Comparison of ENCODE assay signal across 21 cellular contexts in genomic region chr10:52517017-52517416, GRCh38.
DNase-seq lines count a peak whose midpoint lies in the region; ATAC-seq and TF ChIP-seq lines count a peak whose summit lies in the region.
"Had no signal": no experiment of that assay in that cellular context is flagged by ENCODE, and none has a peak within 500 bp of the region (broad histone marks: within the 10 kb centered on the region; RNA-seq: fewer than 3 reads in every experiment).

No MANE protein-coding gene starts in this region.

- no peak overlapping the region for H3K9ac ChIP-seq in mammary epithelial cell (ENCODE audit: insufficient read depth, low read length)

- H3K4me3 ChIP-seq in mammary epithelial cell (replicated peaks in 1 of 3; ENCODE audit: insufficient read depth in 1 of 3, low read depth in 2 of 3, low read length in 3 of 3): no peak overlapping the region
- H3K4me3 ChIP-seq in uterus: no peak overlapping the region
- H3K4me3 ChIP-seq: coronary artery, MG63 had no signal

- H3K4me1 Mint-ChIP-seq in MCF 10A (ENCODE audit: insufficient read depth, unreplicated experiment): peaks cover 7% of the 10 kb centered on the region

- intact Hi-C loops in MCF 10A (cut with micrococcal nuclease) (no loop called here), mammary epithelial cell (cut with micrococcal nuclease) (no loop called here), posterior cingulate gyrus (cut with DNase I) (no loop called here), left cardiac atrium (cut with DNase I) (no loop called here), uterus (cut with DNase I; ENCODE audit: low total_unique reads) (no loop called here)

- peaks cover 3% of the 10 kb centered on the region for H3K9me3 ChIP-seq in mammary epithelial cell (replicated peaks; ENCODE audit: insufficient read depth, low read length)
- no peaks in the 10 kb centered on the region for H3K9me3 ChIP-seq in uterus
- H3K9me3 ChIP-seq: MG63 had no signal

- POLR2A ChIA-PET in MCF 10A (lab: Yijun Ruan, JAX): interaction anchor here (1.1 kb wide), 1 partner anchor 74 kb away, joined by 3 read pairs; no protein-coding TSS in a partner anchor

- peaks cover 9% of the 10 kb centered on the region for H3K9me3 Mint-ChIP-seq in MCF 10A (ENCODE audit: unreplicated experiment)

- ATAC-seq in left cardiac atrium: no peak
- ATAC-seq: HepG2 had no signal

- WGBS in mammary epithelial cell (ENCODE audit: low coverage, missing lambda C conversion rate): 95% methylated on average over 2 of the region's 2 CpGs

- DNase-seq in MCF 10A (ENCODE audit: unreplicated experiment) (no peak), mammary epithelial cell (no peak), SK-N-DZ (ENCODE audit: low spot score) (peak; percentile 78), myocyte (ENCODE audit: low read depth) (peak; percentile 26), EL (no peak), posterior cingulate gyrus (no peak), left cardiac atrium (no peak), uterus (no peak)
- DNase-seq: activated CD4-positive, alpha-beta T cell treated with anti-CD3 and anti-CD28 coated beads, Interleukin-2, amount 50 U/mL, for 1 hour; activated CD8-positive, alpha-beta memory T cell treated with anti-CD3 and anti-CD28 coated beads, Interleukin-2, amount 50 U/mL, for 4 hours; HFFc6; kidney glomerular epithelial cell; MG63; NCI-H1436 treated with DMSO at 0.1 percent for 48 hours; NCI-H2171 treated with DMSO at 0.1 percent for 48 hours; NCI-H774; OCI-M1; stimulated activated CD4-positive, alpha-beta T cell treated with anti-CD3 and anti-CD28 coated beads, Interleukin-12 subunit alpha, Interleukin-12 subunit beta, amount 100 ng/mL, for 4 hours had no signal

- no peaks in the 10 kb centered on the region for H3K27me3 Mint-ChIP-seq in MCF 10A (ENCODE audit: insufficient read depth, unreplicated experiment)

- BruUV-seq in MCF 10A (replicated peaks; lab: Mats Ljungman, UMichigan) (no TSS peak), mammary epithelial cell (replicated peaks; lab: Mats Ljungman, UMichigan) (no TSS peak)

- no peaks in the 10 kb centered on the region for H4K20me1 ChIP-seq in mammary epithelial cell (ENCODE audit: insufficient read depth, low read length)

- H3K4me2 ChIP-seq in mammary epithelial cell (ENCODE audit: insufficient read depth, low read depth, low read length): no peak overlapping the region

- H3K27me3 ChIP-seq in mammary epithelial cell (ENCODE audit: insufficient read depth, low read length) (no peaks in the 10 kb centered on the region), uterus (no peaks in the 10 kb centered on the region)
- H3K27me3 ChIP-seq: MG63 had no signal

- dilution Hi-C loops in mammary epithelial cell (cut with HindIII; ENCODE audit: low sequenced_read_pairs): no loop called here

- no peak overlapping the region for H2AFZ ChIP-seq in mammary epithelial cell (ENCODE audit: low read depth, low read length)

- H3K27ac Mint-ChIP-seq in MCF 10A (ENCODE audit: low read depth, unreplicated experiment): peak overlapping the region; percentile 42
- H3K27ac Mint-ChIP-seq: HFFc6 had no signal

- in situ Hi-C loops in mammary epithelial cell (cut with MboI; ENCODE audit: low sequenced_read_pairs in 2 of 2): no loop called here

- TF ChIP-seq POLR2A in uterus (IDR thresholded peaks at IDR 0.05): no peak

- H3K36me3 ChIP-seq in mammary epithelial cell (ENCODE audit: insufficient read depth, low read length) (no peaks in the 10 kb centered on the region), uterus (no peaks in the 10 kb centered on the region)
- H3K36me3 ChIP-seq: MG63 had no signal

- H3K36me3 Mint-ChIP-seq in MCF 10A (ENCODE audit: insufficient read depth, unreplicated experiment): no peaks in the 10 kb centered on the region

- no peak for TF ChIP-seq CTCF in MCF 10A (IDR thresholded peaks at IDR 0.05; ENCODE audit: unreplicated experiment)
- no peak for TF ChIP-seq CTCF in mammary epithelial cell (conservative IDR thresholded peaks at IDR 0.05 in 1 of 2, IDR thresholded peaks at IDR 0.05 in 1 of 2; ENCODE audit: extremely low read depth in 1 of 2, insufficient read depth in 1 of 2, low read depth in 1 of 2, low read length in 2 of 2)
- no peak for TF ChIP-seq CTCF in uterus (IDR thresholded peaks at IDR 0.05)

- no peak overlapping the region for H3K4me3 Mint-ChIP-seq in MCF 10A (ENCODE audit: unreplicated experiment)
- H3K4me3 Mint-ChIP-seq: HFFc6 had no signal

- CTCF ChIA-PET in MCF 10A (lab: Yijun Ruan, JAX) (interaction anchor here (0.6 kb wide), 1 partner anchor 567 kb away, joined by 3 read pairs; no protein-coding TSS in a partner anchor), mammary epithelial cell (lab: Charles Lee; ENCODE audit: low non-redundant PET) (no interaction called here)

- H3K79me2 ChIP-seq in mammary epithelial cell (ENCODE audit: insufficient read depth, low read length): no peaks in the 10 kb centered on the region

- H3K4me1 ChIP-seq in mammary epithelial cell (ENCODE audit: insufficient read depth, low read length) (peaks cover 7% of the 10 kb centered on the region), uterus (no peaks in the 10 kb centered on the region)

- H3K27ac ChIP-seq in mammary epithelial cell (ENCODE audit: insufficient read depth, low read depth, low read length): no peak overlapping the region
- H3K27ac ChIP-seq in uterus: no peak overlapping the region
- H3K27ac ChIP-seq: C4-2B, coronary artery had no signal

Comparison
In these comparisons a context has a peak if more than half of its experiments do, and no peak if none do; other contexts are left out.
1. DNase-seq: peak in SK-N-DZ (single experiment) and myocyte (single experiment); none in MCF 10A (single experiment), mammary epithelial cell (single experiment), EL (single experiment), posterior cingulate gyrus (0 of 10), left cardiac atrium (single experiment) and uterus (0 of 2).